In the genomic region with DNA sequence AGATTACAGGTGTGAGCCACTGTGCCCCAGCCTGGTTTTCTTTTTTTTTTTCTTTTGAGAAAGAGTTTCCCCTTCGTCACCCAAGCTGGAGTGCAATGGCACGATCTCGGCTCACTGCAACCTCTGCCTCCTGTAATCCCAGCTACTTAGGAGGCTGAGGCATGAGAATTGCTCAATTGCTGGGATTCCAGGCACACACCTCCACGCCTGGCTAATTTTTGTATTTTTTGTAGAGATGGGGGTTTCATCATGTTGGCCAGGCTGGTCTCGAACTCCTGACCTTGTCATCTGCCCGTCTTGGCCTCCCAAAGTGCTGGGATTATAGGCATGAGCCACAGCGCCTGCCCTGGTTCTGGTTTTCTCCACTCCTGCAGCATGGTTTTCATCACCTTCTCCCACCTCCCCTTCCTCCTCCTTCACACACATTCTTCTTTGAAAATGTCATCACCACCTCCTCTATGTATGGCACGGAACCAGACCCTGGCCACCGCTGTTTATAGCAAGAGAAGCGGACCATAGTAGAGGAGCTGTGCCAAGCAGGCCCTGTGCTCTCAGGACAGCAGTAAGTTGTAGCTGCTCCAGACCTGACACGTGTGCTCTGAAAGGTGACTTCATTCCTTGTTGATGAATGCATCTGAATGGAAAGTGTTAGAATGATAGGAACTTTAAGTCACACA, we compare ENCODE assay signal across 19 cellular contexts. TPM values are rescaled to one million over a fixed set of nuclear protein-coding genes. Genes with fewer than 3 reads are reported as not detected.
A peak's percentile ranks its signal among the peaks of the same experiment; 100 is the strongest.
DNase-seq lines count a peak whose midpoint lies in the region; ATAC-seq and TF ChIP-seq lines count a peak whose summit lies in the region.
"Had no signal": no experiment of that assay in that cellular context is flagged by ENCODE, and none has a peak within 500 bp of the region (broad histone marks: within the 10 kb centered on the region; RNA-seq: fewer than 3 reads in every experiment).

No MANE protein-coding gene starts in this region.

- no peak overlapping the region for H2BK5ac ChIP-seq in trophoblast cell (ENCODE audit: low read depth, low read length, poor library complexity)

- H3K27ac ChIP-seq in heart right ventricle (peak overlapping the region in 5 of 10 donors; percentile 49 to 75 (median 58)), trophoblast cell (ENCODE audit: low read depth, low read length) (no peak overlapping the region)
- H3K27ac ChIP-seq: colonic mucosa, VCaP had no signal

- intact Hi-C loops in heart right ventricle (cut with DNase I), result no loop called here

- no peak overlapping the region for H4K12ac ChIP-seq in trophoblast cell (ENCODE audit: low read depth, low read length)

- H2AFZ ChIP-seq in trophoblast cell (ENCODE audit: insufficient read depth, low read length, poor library complexity), result no peak overlapping the region

- H2BK12ac ChIP-seq in trophoblast cell (ENCODE audit: low read length), result no peak overlapping the region

- H3K9me3 Mint-ChIP-seq in activated naive CD4-positive, alpha-beta T cell treated with anti-CD3 and anti-CD28 coated beads, Interleukin-2, amount 10 ng/mL, durations not matched to agents 7 days and 5 days, result no peaks in the 10 kb centered on the region
- H3K9me3 Mint-ChIP-seq: immature natural killer cell; stimulated activated memory B cell treated with anti-CD40 and anti-IgM and Interleukin-4, amounts not matched to agents 10 μg/mL and 1 μg/mL and 100 μg/mL, for 72 hours had no signal

- in situ Hi-C loops in astrocyte of the cerebellum (cut with HindIII; ENCODE audit: low sequenced_read_pairs), result no loop called here

- no peaks in the 10 kb centered on the region for H3K27me3 ChIP-seq in heart right ventricle
- H3K27me3 ChIP-seq in trophoblast cell (ENCODE audit: insufficient read depth, low read length), result no peaks in the 10 kb centered on the region
- H3K27me3 ChIP-seq: colonic mucosa had no signal

- no peaks in the 10 kb centered on the region for H3K36me3 ChIP-seq in heart right ventricle
- no peaks in the 10 kb centered on the region for H3K36me3 ChIP-seq in trophoblast cell (ENCODE audit: control insufficient read depth in 1 of 2, insufficient read depth in 2 of 2, low read length in 2 of 2)
- H3K36me3 ChIP-seq: colonic mucosa had no signal

- DNase-seq in ELR (ENCODE audit: low read depth) (peak; percentile 17), astrocyte of the cerebellum (ENCODE audit: low read depth) (peak; percentile 60), heart right ventricle (peak; percentile 66 to 80), trophoblast cell (peak; percentile 67 to 79), DMS79 (lab: John Stamatoyannopoulos, UW) (no peak)
- no peak for DNase-seq in activated naive CD4-positive, alpha-beta T cell treated with anti-CD3 and anti-CD28 coated beads, Interleukin-2, amount 10 ng/mL, durations not matched to agents 7 days and 5 days
- DNase-seq: activated naive CD4-positive, alpha-beta T cell treated with anti-CD3 and anti-CD28 coated beads, Interleukin-2, amount 50 U/mL, for 16 hours; colonic mucosa; GF-D8; immature natural killer cell; NCI-H2107; stimulated activated CD4-positive, alpha-beta T cell treated with anti-CD3 and anti-CD28 coated beads, Interleukin-4, amount 100 ng/mL, for 4 hours had no signal

- H3K9ac ChIP-seq in trophoblast cell (ENCODE audit: low read length), result no peak overlapping the region

- no peak overlapping the region for H4K8ac ChIP-seq in trophoblast cell (ENCODE audit: low read depth, low read length)

- H4K91ac ChIP-seq in trophoblast cell (ENCODE audit: low read depth, low read length), result no peak overlapping the region

- no peak overlapping the region for H3K4ac ChIP-seq in trophoblast cell (ENCODE audit: low read depth, low read length)

- WGBS in heart right ventricle, 2 donors, result 46 to 61% methylated on average over 11 of the region's 11 CpGs
- no CpG with 5 or more reads among the region's 11 CpGs for WGBS in trophoblast cell (ENCODE audit: extremely low coverage, insufficient coverage, insufficient read length)

- H3K23ac ChIP-seq in trophoblast cell (ENCODE audit: low read length), result no peak overlapping the region

- H3K4me3 Mint-ChIP-seq in activated naive CD4-positive, alpha-beta T cell treated with anti-CD3 and anti-CD28 coated beads, Interleukin-2, amount 10 ng/mL, durations not matched to agents 7 days and 5 days, result no peak overlapping the region
- H3K4me3 Mint-ChIP-seq: CD14-positive monocyte; immature natural killer cell; stimulated activated memory B cell treated with anti-CD40 and anti-IgM and Interleukin-4, amounts not matched to agents 10 μg/mL and 1 μg/mL and 100 μg/mL, for 72 hours had no signal

- no peak overlapping the region for H3K4me2 ChIP-seq in trophoblast cell (ENCODE audit: low read length)

- ATAC-seq in heart right ventricle (peak; percentile 78 to 98 (median 95)), HG03520 (IDR thresholded peaks at IDR 0.05; ENCODE audit: unreplicated experiment) (no peak), GM19035 (IDR thresholded peaks at IDR 0.05; ENCODE audit: unreplicated experiment) (no peak)
- ATAC-seq: stimulated activated memory B cell treated with anti-CD40 and anti-IgM and Interleukin-4, amounts not matched to agents 10 μg/mL and 1 μg/mL and 100 μg/mL, for 72 hours had no signal

- H3K4me1 ChIP-seq in heart right ventricle (peaks cover 0 to 18% (median 0%) of the 10 kb centered on the region in 9 donors), trophoblast cell (ENCODE audit: control insufficient read depth in 1 of 2, insufficient read depth in 2 of 2, low read length in 2 of 2) (peaks cover 14% of the 10 kb centered on the region in 2 experiments)
- H3K4me1 ChIP-seq: colonic mucosa had no signal

- peaks cover 4% of the 10 kb centered on the region for H3K4me1 Mint-ChIP-seq in activated naive CD4-positive, alpha-beta T cell treated with anti-CD3 and anti-CD28 coated beads, Interleukin-2, amount 10 ng/mL, durations not matched to agents 7 days and 5 days
- H3K4me1 Mint-ChIP-seq: immature natural killer cell; stimulated activated memory B cell treated with anti-CD40 and anti-IgM and Interleukin-4, amounts not matched to agents 10 μg/mL and 1 μg/mL and 100 μg/mL, for 72 hours had no signal

- H3K27me3 Mint-ChIP-seq in activated naive CD4-positive, alpha-beta T cell treated with anti-CD3 and anti-CD28 coated beads, Interleukin-2, amount 10 ng/mL, durations not matched to agents 7 days and 5 days, result peaks cover 15% of the 10 kb centered on the region

- no peak for TF ChIP-seq CTCF in astrocyte of the cerebellum (IDR thresholded peaks at IDR 0.05; ENCODE audit: low read depth, low read length, missing control alignments)
- TF ChIP-seq CTCF in heart right ventricle (IDR thresholded peaks at IDR 0.05), result no peak

- no peaks in the 10 kb centered on the region for H3K79me2 ChIP-seq in trophoblast cell (ENCODE audit: control insufficient read depth, insufficient read depth, low read length, poor library complexity)

- H3K9me3 ChIP-seq in heart right ventricle (no peaks in the 10 kb centered on the region), trophoblast cell (ENCODE audit: insufficient read depth, low read depth, low read length) (no peaks in the 10 kb centered on the region)
- H3K9me3 ChIP-seq: colonic mucosa had no signal

- H3K79me1 ChIP-seq in trophoblast cell (ENCODE audit: low read length), result peaks cover 2% of the 10 kb centered on the region

- CTCF ChIA-PET in activated naive CD4-positive, alpha-beta T cell treated with anti-CD3 and anti-CD28 coated beads, Interleukin-2, amount 10 ng/mL, durations not matched to agents 7 days and 5 days (lab: Charles Lee), result interaction anchor here (4.4 kb wide), 1 partner anchor 17 kb away, joined by 26 read pairs; no protein-coding TSS in a partner anchor

- no peak overlapping the region for H3K18ac ChIP-seq in trophoblast cell (ENCODE audit: low read length)

- H2BK120ac ChIP-seq in trophoblast cell (ENCODE audit: insufficient read depth, low read length, poor library complexity), result no peak overlapping the region

- no peak overlapping the region for H3K27ac Mint-ChIP-seq in activated naive CD4-positive, alpha-beta T cell treated with anti-CD3 and anti-CD28 coated beads, Interleukin-2, amount 10 ng/mL, durations not matched to agents 7 days and 5 days
- H3K27ac Mint-ChIP-seq: immature natural killer cell; stimulated activated memory B cell treated with anti-CD40 and anti-IgM and Interleukin-4, amounts not matched to agents 10 μg/mL and 1 μg/mL and 100 μg/mL, for 72 hours had no signal

- no peak overlapping the region for H2AK5ac ChIP-seq in trophoblast cell (ENCODE audit: low read length)

- H3K36me3 Mint-ChIP-seq in activated naive CD4-positive, alpha-beta T cell treated with anti-CD3 and anti-CD28 coated beads, Interleukin-2, amount 10 ng/mL, durations not matched to agents 7 days and 5 days, result no peaks in the 10 kb centered on the region
- H3K36me3 Mint-ChIP-seq: CD14-positive monocyte; immature natural killer cell; stimulated activated memory B cell treated with anti-CD40 and anti-IgM and Interleukin-4, amounts not matched to agents 10 μg/mL and 1 μg/mL and 100 μg/mL, for 72 hours had no signal

- no peak overlapping the region for H3K4me3 ChIP-seq in astrocyte of the cerebellum (ENCODE audit: low read depth, low read length)
- no peak overlapping the region for H3K4me3 ChIP-seq in heart right ventricle
- H3K4me3 ChIP-seq in trophoblast cell (ENCODE audit: low read depth, low read length), result no peak overlapping the region
- H3K4me3 ChIP-seq: colonic mucosa had no signal

- H3K14ac ChIP-seq in trophoblast cell (ENCODE audit: low read length), result no peak overlapping the region

RNA-seq across cellular contexts. Expression of gene AHSG, which starts 14.6 kb away (rescaled TPM):
- not detected for total RNA-seq in heart right ventricle
- not detected for polyA plus RNA-seq in heart right ventricle
- not detected in 2 replicates for polyA plus RNA-seq in trophoblast cell (2013)
- total RNA-seq: fibroblast of lung, SK-MEL-5 had no signal
- polyA plus RNA-seq: CD14-positive monocyte, fibroblast of lung, immature natural killer cell had no signal

RNA-seq across cellular contexts. Expression of gene DNAJB11, which starts 27.7 kb away (rescaled TPM):
- total RNA-seq in heart right ventricle, result 10 to 100 TPM; 17.9 to 39.9 (median 23.9) TPM
- polyA plus RNA-seq in heart right ventricle, result 100 to 1,000 TPM in 1 of 2 donors, 10 to 100 TPM in 1; 36.9 to 147 TPM
- polyA plus RNA-seq in trophoblast cell (2013), result 116 and 119 TPM in 2 replicates

RNA-seq across cellular contexts. Expression of gene TBCCD1, which starts 31.1 kb away (rescaled TPM):
- 1 to 10 TPM; 5.6 to 7.9 (median 6.9) TPM for total RNA-seq in heart right ventricle
- 1 to 10 TPM; 3.1 to 5.7 TPM for polyA plus RNA-seq in heart right ventricle
- polyA plus RNA-seq in trophoblast cell (2013), result 7.3 and 7.6 TPM in 2 replicates

RNA-seq across cellular contexts. Expression of gene FETUB, which starts 42.0 kb away (rescaled TPM):
- under 1 TPM in 4 of 10 donors, not detected in 6; 0.21 to 0.42 (median 0.30) TPM for total RNA-seq in heart right ventricle
- not detected for polyA plus RNA-seq in heart right ventricle
- polyA plus RNA-seq in trophoblast cell (2013), result not detected in 2 replicates
- total RNA-seq: fibroblast of lung, SK-MEL-5 had no signal
- polyA plus RNA-seq: CD14-positive monocyte, fibroblast of lung, immature natural killer cell had no signal

RNA-seq across cellular contexts. Expression of gene CRYGS, which starts 54.1 kb away (rescaled TPM):
- 1 to 10 TPM in 5 of 10 donors, under 1 TPM in 5; 0.28 to 1.6 (median 1.00) TPM for total RNA-seq in heart right ventricle
- polyA plus RNA-seq in heart right ventricle, result 1 to 10 TPM; 1.2 to 8.9 TPM
- polyA plus RNA-seq in trophoblast cell (2013), result 0.55 and 0.56 TPM in 2 replicates

Comparison
In these comparisons a context has a peak if more than half of its experiments do, and no peak if none do; other contexts are left out.
1. DNase-seq: peak in ELR (single experiment), astrocyte of the cerebellum (single experiment), heart right ventricle (2 of 2) and trophoblast cell (2 of 2); none in activated naive CD4-positive, alpha-beta T cell treated with anti-CD3 and anti-CD28 coated beads, Interleukin-2, amount 10 ng/mL, durations not matched to agents 7 days and 5 days (single experiment) and DMS79 (single experiment).
2. ATAC-seq: peak in heart right ventricle (8 of 8); none in HG03520 (single experiment) and GM19035 (single experiment).